ENCODE assay signal across 32 cellular contexts in the genomic region with DNA sequence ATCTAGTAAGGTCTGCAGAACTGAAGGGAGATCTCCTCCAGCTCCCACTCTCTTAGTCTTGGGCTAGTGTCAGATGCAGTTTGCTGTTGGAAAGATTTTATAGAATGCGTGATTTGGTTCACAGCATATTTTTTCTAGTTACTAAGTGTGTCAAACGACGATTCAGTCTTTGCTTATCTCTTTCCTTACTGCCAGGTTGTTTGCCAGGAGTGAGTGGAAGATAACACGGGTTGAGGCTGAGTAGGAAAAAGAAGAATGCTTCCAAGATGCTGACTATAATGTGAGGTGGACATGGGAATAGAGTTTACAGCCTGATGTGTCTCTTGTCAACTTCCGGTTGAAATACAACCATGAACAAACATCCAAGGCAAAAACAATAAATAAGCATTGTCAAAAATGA.
"Had no signal": no experiment of that assay in that cellular context is flagged by ENCODE, and none has a peak within 500 bp of the region (broad histone marks: within the 10 kb centered on the region; RNA-seq: fewer than 3 reads in every experiment).

No MANE protein-coding gene starts in this region.

- H3K36me3 Mint-ChIP-seq: activated naive CD8-positive, alpha-beta T cell treated with anti-CD3 and anti-CD28 coated beads for 36 hours had no signal

- H3K9me3 ChIP-seq: adrenal gland, body of pancreas, breast epithelium had no signal

- H3K27ac Mint-ChIP-seq: activated B cell treated with CpG ODN at 0.5 μM for 24 hours; activated CD4-positive, alpha-beta memory T cell treated with anti-CD3 and anti-CD28 coated beads for 36 hours; activated CD4-positive, alpha-beta T cell treated with anti-CD3 and anti-CD28 coated beads, Interleukin-2, amount 10 ng/mL, durations not matched to agents 24 days and 14 days; activated CD8-positive, alpha-beta T cell treated with anti-CD3 and anti-CD28 coated beads for 36 hours; activated naive CD4-positive, alpha-beta T cell treated with anti-CD3 and anti-CD28 coated beads for 36 hours; activated naive CD4-positive, alpha-beta T cell treated with anti-CD3 and anti-CD28 coated beads, Interleukin-2, amount 50 U/mL, for 72 hours; activated naive CD8-positive, alpha-beta T cell treated with anti-CD3 and anti-CD28 coated beads for 36 hours; activated T-cell treated with anti-CD3 and anti-CD28 coated beads, Interleukin-2, amount 50 U/mL, for 72 hours; activated T-helper 1 cell treated with anti-CD3 and anti-CD28 coated beads, Interleukin-12 subunit alpha, Interleukin-12 subunit beta, Interleukin-2, Interleukin-4 antibody, amounts not matched to agents 30 ng/mL and 10 ng/mL and 1 ng/mL, durations not matched to agents 14 hours and 24 hours and 36 hours; activated T-helper 17 cell treated with anti-CD3 and anti-CD28 coated beads, Interleukin-2, amount 50 U/mL, for 72 hours; T-helper 2 cell treated with Interferon-gamma antibody and Interleukin-4, amounts not matched to agents 5 μg/mL and 100 μg/mL, for 36 hours had no signal

- DNase-seq: activated B cell treated with CpG ODN at 0.5 μM for 24 hours; activated CD4-positive, alpha-beta memory T cell treated with anti-CD3 and anti-CD28 coated beads for 36 hours; activated CD4-positive, alpha-beta T cell treated with anti-CD3 and anti-CD28 coated beads for 4 hours; activated CD4-positive, alpha-beta T cell treated with anti-CD3 and anti-CD28 coated beads, Interleukin-2, amount 10 ng/mL, durations not matched to agents 24 days and 14 days; activated CD4-positive, alpha-beta T cell treated with anti-CD3 and anti-CD28 coated beads, Interleukin-2, amount 50 U/mL, for 1 hour; activated CD4-positive, alpha-beta T cell treated with anti-CD3 and anti-CD28 coated beads, Interleukin-2, amount 50 U/mL, for 4 hours; activated CD4-positive, CD25-positive, alpha-beta regulatory T cell treated with anti-CD3 and anti-CD28 coated beads, Interleukin-2, amount 50 U/mL, for 72 hours; activated CD8-positive, alpha-beta memory T cell treated with anti-CD3 and anti-CD28 coated beads, Interleukin-2, amount 50 U/mL, for 4 hours; activated CD8-positive, alpha-beta T cell treated with anti-CD3 and anti-CD28 coated beads for 36 hours; activated effector memory CD4-positive, alpha-beta T cell treated with anti-CD3 and anti-CD28 coated beads, Interleukin-2, amount 50 U/mL, for 16 hours; activated gamma-delta T cell treated with Interleukin-2 at 50 U/mL for 16 hours; activated naive CD4-positive, alpha-beta T cell; activated naive CD4-positive, alpha-beta T cell treated with anti-CD3 and anti-CD28 coated beads for 36 hours; activated naive CD4-positive, alpha-beta T cell treated with anti-CD3 and anti-CD28 coated beads, Interleukin-2, amount 50 U/mL, for 16 hours; activated naive CD8-positive, alpha-beta T cell treated with anti-CD3 and anti-CD28 coated beads for 36 hours; activated T-cell treated with anti-CD3 and anti-CD28 coated beads for 4 hours; activated T-cell treated with anti-CD3 and anti-CD28 coated beads, Interleukin-2, amount 50 U/mL, for 1 hour; activated T-cell treated with anti-CD3 and anti-CD28 coated beads, Interleukin-2, amount 50 U/mL, for 4 hours; activated T-cell treated with anti-CD3 and anti-CD28 coated beads, Interleukin-2, amount 50 U/mL, for 72 hours; adrenal gland; amniotic stem cell; aorta; body of pancreas; brain microvascular endothelial cell; central memory CD4-positive, alpha-beta T cell; T-helper 2 cell; T-helper 9 cell had no signal

- H3K4me3 Mint-ChIP-seq: activated B cell treated with CpG ODN at 0.5 μM for 24 hours; activated CD4-positive, alpha-beta memory T cell treated with anti-CD3 and anti-CD28 coated beads for 36 hours; activated CD4-positive, alpha-beta T cell treated with anti-CD3 and anti-CD28 coated beads, Interleukin-2, amount 10 ng/mL, durations not matched to agents 24 days and 14 days; activated CD8-positive, alpha-beta T cell treated with anti-CD3 and anti-CD28 coated beads for 36 hours; activated naive CD4-positive, alpha-beta T cell treated with anti-CD3 and anti-CD28 coated beads for 36 hours; activated naive CD8-positive, alpha-beta T cell treated with anti-CD3 and anti-CD28 coated beads for 36 hours; activated T-cell treated with anti-CD3 and anti-CD28 coated beads, Interleukin-2, amount 50 U/mL, for 4 hours; activated T-cell treated with anti-CD3 and anti-CD28 coated beads, Interleukin-2, amount 50 U/mL, for 72 hours; activated T-helper 1 cell treated with anti-CD3 and anti-CD28 coated beads, Interleukin-12 subunit alpha, Interleukin-12 subunit beta, Interleukin-2, Interleukin-4 antibody, amounts not matched to agents 30 ng/mL and 10 ng/mL and 1 ng/mL, durations not matched to agents 14 hours and 24 hours and 36 hours; activated T-helper 17 cell treated with anti-CD3 and anti-CD28 coated beads, Interleukin-2, amount 50 U/mL, for 72 hours; T-helper 2 cell treated with Interferon-gamma antibody and Interleukin-4, amounts not matched to agents 5 μg/mL and 100 μg/mL, for 36 hours had no signal

- ATAC-seq: activated CD8-positive, alpha-beta T cell treated with anti-CD3 and anti-CD28 coated beads for 36 hours; activated naive CD4-positive, alpha-beta T cell treated with anti-CD3 and anti-CD28 coated beads, Interleukin-2, amount 50 U/mL, for 72 hours; activated T-cell treated with anti-CD3 and anti-CD28 coated beads, Interleukin-2, amount 50 U/mL, for 4 hours; activated T-cell treated with anti-CD3 and anti-CD28 coated beads, Interleukin-2, amount 50 U/mL, for 72 hours; activated T-helper 17 cell treated with anti-CD3 and anti-CD28 coated beads, Interleukin-2, amount 50 U/mL, for 72 hours; body of pancreas had no signal

- H3K4me3 ChIP-seq: adrenal gland, body of pancreas, breast epithelium had no signal
